20 cellular contexts compared by ENCODE assay signal in the genomic region with DNA sequence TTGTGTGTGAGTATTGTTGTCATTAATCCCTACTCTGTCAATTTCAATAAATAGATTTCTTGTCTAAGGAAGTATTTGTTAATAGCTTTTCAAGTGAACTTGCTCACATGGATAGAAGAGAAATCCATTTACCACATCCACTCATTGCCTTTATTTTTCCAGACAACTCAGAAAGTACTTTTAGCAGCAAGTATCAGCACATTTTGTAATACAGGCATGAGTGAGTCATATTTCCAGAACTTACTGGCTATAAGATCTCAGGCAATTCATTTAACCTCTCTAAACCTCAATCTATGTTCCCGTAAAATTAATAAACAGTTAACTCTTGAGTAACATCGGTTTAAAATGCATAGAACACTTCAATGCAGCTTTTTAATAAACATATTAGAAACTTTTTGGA.
"Had no signal": no experiment of that assay in that cellular context is flagged by ENCODE, and none has a peak within 500 bp of the region (broad histone marks: within the 10 kb centered on the region; RNA-seq: fewer than 3 reads in every experiment).

No MANE protein-coding gene starts in this region.

- H3K27ac Mint-ChIP-seq: activated B cell treated with CpG ODN at 0.5 μM for 24 hours; activated CD4-positive, alpha-beta T cell treated with anti-CD3 and anti-CD28 coated beads, Interleukin-2, amount 10 ng/mL, durations not matched to agents 24 days and 14 days; activated CD8-positive, alpha-beta T cell treated with anti-CD3 and anti-CD28 coated beads for 36 hours; activated naive CD4-positive, alpha-beta T cell treated with anti-CD3 and anti-CD28 coated beads for 36 hours; activated T-cell treated with anti-CD3 and anti-CD28 coated beads, Interleukin-2, amount 50 U/mL, for 24 hours; activated T-helper 2 cell treated with anti-CD3 and anti-CD28 coated beads, Interferon-gamma antibody, Interleukin-2, Interleukin-4, amounts not matched to agents 10 μg/mL and 5 μg/mL and 100 μg/mL, durations not matched to agents 14 hours and 24 hours and 36 hours; endodermal cell; naive thymus-derived CD8-positive, alpha-beta T cell had no signal

- H3K9me3 ChIP-seq: neutrophil, SK-N-SH, tibial artery had no signal

- H3K4me1 ChIP-seq: parathyroid adenoma, sigmoid colon, tibial artery had no signal

- H3K9ac ChIP-seq: parathyroid adenoma, SK-N-SH had no signal

- H3K27me3 ChIP-seq: dorsolateral prefrontal cortex, neutrophil, sigmoid colon, tibial artery had no signal

- H3K4me1 Mint-ChIP-seq: activated B cell treated with CpG ODN at 0.5 μM for 24 hours; activated CD4-positive, alpha-beta T cell treated with anti-CD3 and anti-CD28 coated beads, Interleukin-2, amount 10 ng/mL, durations not matched to agents 24 days and 14 days; endodermal cell; naive thymus-derived CD8-positive, alpha-beta T cell had no signal

- DNase-seq: activated B cell treated with CpG ODN at 0.5 μM for 24 hours; activated CD4-positive, alpha-beta T cell treated with anti-CD3 and anti-CD28 coated beads, Interleukin-2, amount 10 ng/mL, durations not matched to agents 24 days and 14 days; activated CD8-positive, alpha-beta T cell treated with anti-CD3 and anti-CD28 coated beads for 36 hours; activated naive CD4-positive, alpha-beta T cell treated with anti-CD3 and anti-CD28 coated beads for 36 hours; activated T-cell treated with anti-CD3 and anti-CD28 coated beads, Interleukin-2, amount 50 U/mL, for 24 hours; aorta; dorsolateral prefrontal cortex; endodermal cell; mesendoderm; naive thymus-derived CD8-positive, alpha-beta T cell; sigmoid colon; SK-N-SH; stimulated activated CD4-positive, alpha-beta T cell treated with anti-CD3 and anti-CD28 coated beads, Interleukin-12 subunit alpha, Interleukin-12 subunit beta, amount 100 ng/mL, for 4 hours; stimulated activated CD4-positive, alpha-beta T cell treated with anti-CD3 and anti-CD28 coated beads, Interleukin-1b, Interleukin-23, amount 100 ng/mL, for 48 hours; stimulated activated naive CD8-positive, alpha-beta T cell treated with anti-CD3 and anti-CD28 coated beads, Interleukin-15, Interleukin-2, amounts not matched to agents 100 U/mL and 50 U/mL, for 24 hours; substantia nigra; tibial artery had no signal

- H3K36me3 ChIP-seq: neutrophil, sigmoid colon, tibial artery had no signal

- ATAC-seq: activated CD8-positive, alpha-beta T cell treated with anti-CD3 and anti-CD28 coated beads for 36 hours; naive thymus-derived CD8-positive, alpha-beta T cell; stimulated activated naive CD8-positive, alpha-beta T cell treated with anti-CD3 and anti-CD28 coated beads, Interleukin-15, Interleukin-2, amounts not matched to agents 100 U/mL and 50 U/mL, for 24 hours had no signal

- H3K4me3 ChIP-seq: dorsolateral prefrontal cortex, sigmoid colon, tibial artery had no signal

- H3K27me3 Mint-ChIP-seq: activated B cell treated with CpG ODN at 0.5 μM for 24 hours; activated CD4-positive, alpha-beta T cell treated with anti-CD3 and anti-CD28 coated beads, Interleukin-2, amount 10 ng/mL, durations not matched to agents 24 days and 14 days; activated CD8-positive, alpha-beta T cell treated with anti-CD3 and anti-CD28 coated beads for 36 hours; activated T-cell treated with anti-CD3 and anti-CD28 coated beads, Interleukin-2, amount 50 U/mL, for 24 hours; naive thymus-derived CD8-positive, alpha-beta T cell had no signal

- H3K36me3 Mint-ChIP-seq: naive thymus-derived CD8-positive, alpha-beta T cell had no signal

- H3K4me3 Mint-ChIP-seq: activated B cell treated with CpG ODN at 0.5 μM for 24 hours; activated CD4-positive, alpha-beta T cell treated with anti-CD3 and anti-CD28 coated beads, Interleukin-2, amount 10 ng/mL, durations not matched to agents 24 days and 14 days; activated CD8-positive, alpha-beta T cell treated with anti-CD3 and anti-CD28 coated beads for 36 hours; activated naive CD4-positive, alpha-beta T cell treated with anti-CD3 and anti-CD28 coated beads for 36 hours; activated T-cell treated with anti-CD3 and anti-CD28 coated beads, Interleukin-2, amount 50 U/mL, for 24 hours; endodermal cell; naive thymus-derived CD8-positive, alpha-beta T cell had no signal

- H3K27ac ChIP-seq: dorsolateral prefrontal cortex, neutrophil, parathyroid adenoma, sigmoid colon, tibial artery had no signal
